ENCODE assay signal across 20 cellular contexts in genomic region chr3:81364411-81364810, GRCh38.
DNase-seq lines count a peak whose midpoint lies in the region; ATAC-seq, FAIRE-seq and TF ChIP-seq lines count a peak whose summit lies in the region.
"Had no signal": no experiment of that assay in that cellular context is flagged by ENCODE, and none has a peak within 500 bp of the region (broad histone marks: within the 10 kb centered on the region; RNA-seq: fewer than 3 reads in every experiment).

No MANE protein-coding gene starts in this region.

- peak; percentile 69 for FAIRE-seq in endothelial cell of umbilical vein (lab: Jason Lieb, UNC)
- FAIRE-seq: A204.1, D721Med, G401.6, GM12891 had no signal

- H3K4me3 ChIP-seq in endothelial cell of umbilical vein (replicated peaks in 1 of 3; ENCODE audit: insufficient read depth in 1 of 3, low read depth in 1 of 3, low read length in 3 of 3), result peak overlapping the region in 1 of 3 experiments; percentile 48
- H3K4me3 ChIP-seq: BLaER1 treated with 17β-estradiol and CSF1 and Interleukin-3, amounts not matched to agents 10 nM and 100 nM had no signal

- no peaks in the 10 kb centered on the region for H3K27me3 ChIP-seq in endothelial cell of umbilical vein (ENCODE audit: control insufficient read depth in 2 of 2, insufficient read depth in 2 of 2, low read length in 2 of 2)
- H3K27me3 ChIP-seq: BLaER1 treated with 17β-estradiol and CSF1 and Interleukin-3, amounts not matched to agents 10 nM and 100 nM had no signal

- no peak for TF ChIP-seq CTCF in endothelial cell of umbilical vein (IDR thresholded peaks at IDR 0.05; ENCODE audit: extremely low read depth in 1 of 2, insufficient read depth in 1 of 2, low read depth in 1 of 2, low read length in 2 of 2)

- dilution Hi-C loops in endothelial cell of umbilical vein (cut with MboI; ENCODE audit: extremely low pct_ligation_motif_present, low sequenced_read_pairs), result no loop called here

- TF ChIP-seq POLR2A in endothelial cell of umbilical vein (IDR thresholded peaks at IDR 0.05; ENCODE audit: low read depth, low read length), result no peak

- H3K9me3 ChIP-seq in endothelial cell of umbilical vein (replicated peaks; ENCODE audit: control insufficient read depth, insufficient read depth, low read length), result no peaks in the 10 kb centered on the region
- H3K9me3 ChIP-seq: Caco-2 had no signal

- no peaks in the 10 kb centered on the region for H3K79me2 ChIP-seq in endothelial cell of umbilical vein (ENCODE audit: control insufficient read depth, insufficient read depth, low read length)

- peak overlapping the region; percentile 64 for H2AFZ ChIP-seq in endothelial cell of umbilical vein (ENCODE audit: low read depth, low read length)

- BruUV-seq in endothelial cell of umbilical vein (replicated peaks; lab: Mats Ljungman, UMichigan), result no TSS peak

- DNase-seq in dermis blood vessel endothelial cell, result peak; percentile 45
- DNase-seq in endothelial cell of umbilical vein (ENCODE audit: low read depth, low spot score), result peak; percentile 88
- DNase-seq in pulmonary artery endothelial cell (ENCODE audit: low read depth, low spot score), result peak; percentile 33
- no peak for DNase-seq in NK-92 (lab: John Stamatoyannopoulos, UW; ENCODE audit: unreplicated experiment)
- no peak for DNase-seq in UCSD-AML1 (lab: John Stamatoyannopoulos, UW; ENCODE audit: unreplicated experiment)
- DNase-seq: 8988T; AML-193; Caco-2; Calu3; CD4-positive, alpha-beta T cell; CD8-positive, alpha-beta T cell; DMS79 treated with DMSO at 0.1 percent for 48 hours; GF-D8 had no signal

- ATAC-seq in GM18867 (IDR thresholded peaks at IDR 0.05; ENCODE audit: unreplicated experiment), result no peak
- ATAC-seq: CD8-positive, alpha-beta T cell had no signal

- intact Hi-C loops in endothelial cell of umbilical vein (cut with micrococcal nuclease), result no loop called here

- CTCF ChIA-PET in endothelial cell of umbilical vein (lab: Charles Lee), result interaction anchor here (0.9 to 1.8 kb wide), 10 partner anchors 10 to 63 kb away, joined by 3 to 25 read pairs (median 5); no protein-coding TSS in a partner anchor

- H3K9me1 ChIP-seq in endothelial cell of umbilical vein (replicated peaks; ENCODE audit: control insufficient read depth, extremely low read depth, insufficient read depth, low read length), result no peaks in the 10 kb centered on the region

- no peaks in the 10 kb centered on the region for H3K36me3 ChIP-seq in endothelial cell of umbilical vein (ENCODE audit: control insufficient read depth in 2 of 2, extremely low read depth in 1 of 2, insufficient read depth in 2 of 2, low read length in 2 of 2)
- H3K36me3 ChIP-seq: BLaER1 treated with 17β-estradiol and CSF1 and Interleukin-3, amounts not matched to agents 10 nM and 100 nM had no signal

- H4K20me1 ChIP-seq in endothelial cell of umbilical vein (replicated peaks; ENCODE audit: control insufficient read depth, extremely low read depth, insufficient read depth, low read length), result no peaks in the 10 kb centered on the region
- H4K20me1 ChIP-seq: BLaER1 treated with 17β-estradiol and CSF1 and Interleukin-3, amounts not matched to agents 10 nM and 100 nM had no signal

- H3K4me2 ChIP-seq in endothelial cell of umbilical vein (ENCODE audit: insufficient read depth, low read length), result peak overlapping the region; percentile 92
- H3K4me2 ChIP-seq: BLaER1 treated with 17β-estradiol and CSF1 and Interleukin-3, amounts not matched to agents 10 nM and 100 nM had no signal

- peak overlapping the region; percentile 57 for H3K27ac ChIP-seq in endothelial cell of umbilical vein (ENCODE audit: insufficient read depth, low read depth, low read length)
- H3K27ac ChIP-seq: BLaER1 treated with 17β-estradiol and CSF1 and Interleukin-3, amounts not matched to agents 10 nM and 100 nM; C4-2B had no signal

- H3K4me1 ChIP-seq in endothelial cell of umbilical vein (ENCODE audit: control insufficient read depth, extremely low read depth, insufficient read depth, low read length), result peaks cover 17% of the 10 kb centered on the region
- H3K4me1 ChIP-seq: BLaER1 treated with 17β-estradiol and CSF1 and Interleukin-3, amounts not matched to agents 10 nM and 100 nM; Caco-2 had no signal

- POLR2A ChIA-PET in endothelial cell of umbilical vein (lab: Charles Lee), result no interaction called here

- peak overlapping the region; percentile 57 for H3K9ac ChIP-seq in endothelial cell of umbilical vein (replicated peaks; ENCODE audit: extremely low read depth, insufficient read depth, low read length)
- H3K9ac ChIP-seq: BLaER1 treated with 17β-estradiol and CSF1 and Interleukin-3, amounts not matched to agents 10 nM and 100 nM had no signal

TF ChIP-seq in endothelial cell of umbilical vein, 7 proteins besides CTCF, POLR2A, EP300 and RAD21:
- TF ChIP-seq POLR2AphosphoS5 (IDR thresholded peaks at IDR 0.05; ENCODE audit: insufficient read depth, low read depth, low read length), result no peak
- TF ChIP-seq JUN (IDR thresholded peaks at IDR 0.05; ENCODE audit: borderline replicate concordance, insufficient read depth, insufficient read length, low read depth), result no peak
- TF ChIP-seq MYC (IDR thresholded peaks at IDR 0.05; ENCODE audit: low read depth, low read length), result no peak
- TF ChIP-seq MAX (IDR thresholded peaks at IDR 0.05; ENCODE audit: insufficient read depth, insufficient read length), result no peak
- TF ChIP-seq FOS (IDR thresholded peaks at IDR 0.05; ENCODE audit: borderline replicate concordance, insufficient read depth, low read length), result no peak
- TF ChIP-seq EZH2 (IDR thresholded peaks at IDR 0.05; ENCODE audit: borderline replicate concordance, low read depth, low read length, severe bottlenecking), result no peak
- TF ChIP-seq GATA2 (IDR thresholded peaks at IDR 0.05; ENCODE audit: insufficient read depth, insufficient read length, low read depth, low read length), result no peak

Comparison
In these comparisons a context has a peak if more than half of its experiments do, and no peak if none do; other contexts are left out.
1. DNase-seq: peak in dermis blood vessel endothelial cell (single experiment), endothelial cell of umbilical vein (single experiment) and pulmonary artery endothelial cell (single experiment); none in NK-92 (single experiment) and UCSD-AML1 (single experiment).